In the genomic region with DNA sequence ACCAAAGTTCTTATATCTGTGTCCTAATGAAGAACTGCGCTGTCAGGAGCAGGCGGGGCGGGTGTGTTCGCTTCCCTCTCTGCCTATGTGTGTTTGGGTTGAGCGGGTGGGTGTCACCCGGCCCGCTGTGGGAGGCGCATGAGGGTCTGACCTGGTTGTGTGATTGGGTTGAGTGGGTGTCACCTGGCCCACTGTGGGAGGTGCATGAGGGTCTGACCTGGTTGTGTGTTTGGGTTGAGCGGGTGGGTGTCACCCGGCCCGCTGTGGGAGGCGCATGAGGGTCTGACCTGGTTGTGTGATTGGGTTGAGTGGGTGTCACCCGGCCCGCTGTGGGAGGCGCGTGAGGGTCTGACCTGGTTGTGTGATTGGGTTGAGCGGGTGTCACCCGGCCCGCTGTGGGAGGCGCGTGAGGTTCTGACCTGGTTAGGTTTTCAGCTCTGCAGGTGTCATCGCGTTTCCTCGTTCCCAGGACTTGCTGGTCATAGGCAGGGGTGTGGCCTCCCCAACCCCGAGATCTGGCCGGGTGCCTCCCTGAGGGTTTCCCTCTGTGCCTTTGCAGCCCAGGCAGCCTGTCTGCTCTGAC, we compare ENCODE assay signal across 14 cellular contexts.
A peak's percentile ranks its signal among the peaks of the same experiment; 100 is the strongest.
DNase-seq lines count a peak whose midpoint lies in the region; ATAC-seq and TF ChIP-seq lines count a peak whose summit lies in the region.
"Had no signal": no experiment of that assay in that cellular context is flagged by ENCODE, and none has a peak within 500 bp of the region (broad histone marks: within the 10 kb centered on the region; RNA-seq: fewer than 3 reads in every experiment).

No MANE protein-coding gene starts in this region.

- peak overlapping the region; percentile 7 for H3K27ac Mint-ChIP-seq in activated T-helper 17 cell treated with anti-CD3 and anti-CD28 coated beads, Interleukin-2, amount 50 U/mL, for 72 hours
- peak overlapping the region; percentile 55 to 95 (median 88) for H3K27ac Mint-ChIP-seq in naive thymus-derived CD8-positive, alpha-beta T cell

- H3K36me3 ChIP-seq in vagina = peaks cover 0 to 7% of the 10 kb centered on the region in 2 donors
- H3K36me3 ChIP-seq in Peyer's patch = peaks cover 0 to 13% (median 0%) of the 10 kb centered on the region in 3 donors
- no peaks in the 10 kb centered on the region for H3K36me3 ChIP-seq in GM23248 (ENCODE audit: low read depth)
- H3K36me3 ChIP-seq: neural progenitor cell had no signal

- TF ChIP-seq POLR2A in vagina (IDR thresholded peaks at IDR 0.05) (no peak), Peyer's patch (IDR thresholded peaks at IDR 0.05) (no peak)

- H3K4me3 Mint-ChIP-seq in activated T-helper 17 cell treated with anti-CD3 and anti-CD28 coated beads, Interleukin-2, amount 50 U/mL, for 72 hours = no peak overlapping the region
- H3K4me3 Mint-ChIP-seq in naive thymus-derived CD8-positive, alpha-beta T cell = peak overlapping the region; percentile 6 to 81 (median 60)
- H3K4me3 Mint-ChIP-seq: neural progenitor cell had no signal

- peaks cover 10% of the 10 kb centered on the region for H3K4me1 ChIP-seq in vagina
- H3K4me1 ChIP-seq in Peyer's patch = peaks cover 0 to 3% (median 0%) of the 10 kb centered on the region in 4 donors
- no peaks in the 10 kb centered on the region for H3K4me1 ChIP-seq in GM23248 (ENCODE audit: insufficient read depth)
- H3K4me1 ChIP-seq: neural progenitor cell had no signal

- DNase-seq in stimulated activated naive CD4-positive, alpha-beta T cell (lab: John Stamatoyannopoulos, UW) = peak; percentile 20 to 67 (median 31)
- DNase-seq in stimulated activated naive CD4-positive, alpha-beta T cell treated with Interleukin-2 at 50 U/mL for 16 hours (lab: John Stamatoyannopoulos, UW) = no peak
- peak; percentile 23 to 88 (median 70) for DNase-seq in naive thymus-derived CD8-positive, alpha-beta T cell
- DNase-seq in vagina (ENCODE audit: extremely low spot score in 2 of 2) = no peak
- DNase-seq in HuH-7.5 (ENCODE audit: low spot score) = no peak
- no peak for DNase-seq in Peyer's patch
- DNase-seq in GM23248 = no peak
- DNase-seq: AML-193; effector CD4-positive, alpha-beta T cell; glutamatergic neuron; NCI-H2107 had no signal

- peaks cover 37% of the 10 kb centered on the region for H3K36me3 Mint-ChIP-seq in activated T-helper 17 cell treated with anti-CD3 and anti-CD28 coated beads, Interleukin-2, amount 50 U/mL, for 72 hours (ENCODE audit: low read depth)
- peaks cover 0 to 38% (median 9%) of the 10 kb centered on the region in 3 donors for H3K36me3 Mint-ChIP-seq in naive thymus-derived CD8-positive, alpha-beta T cell

- in situ Hi-C loops in GM23248 (cut with MboI) = no loop called here

- H3K27me3 ChIP-seq in vagina (no peaks in the 10 kb centered on the region), Peyer's patch (no peaks in the 10 kb centered on the region), GM23248 (replicated peaks; ENCODE audit: insufficient read depth) (no peaks in the 10 kb centered on the region)
- H3K27me3 ChIP-seq: left lung, neural progenitor cell had no signal

- no peak overlapping the region for H2AFZ ChIP-seq in GM23248
- H2AFZ ChIP-seq: neural progenitor cell had no signal

- H3K79me2 ChIP-seq in GM23248 (ENCODE audit: insufficient read depth) = no peaks in the 10 kb centered on the region

- no peak for ATAC-seq in activated T-helper 17 cell treated with anti-CD3 and anti-CD28 coated beads, Interleukin-2, amount 50 U/mL, for 72 hours (replicated peaks)
- peak; percentile 77 to 78 for ATAC-seq in naive thymus-derived CD8-positive, alpha-beta T cell
- ATAC-seq: left lung had no signal

- H3K27ac ChIP-seq in vagina = peak overlapping the region; percentile 75
- no peak overlapping the region for H3K27ac ChIP-seq in Peyer's patch
- H3K27ac ChIP-seq in GM23248 = no peak overlapping the region
- H3K27ac ChIP-seq: left lung, neural progenitor cell had no signal

- no peak overlapping the region for H3K4me2 ChIP-seq in GM23248 (ENCODE audit: unreplicated experiment)
- H3K4me2 ChIP-seq: neural progenitor cell had no signal

- no peak overlapping the region for H3K9ac ChIP-seq in GM23248
- H3K9ac ChIP-seq: neural progenitor cell had no signal

- POLR2A ChIA-PET in naive thymus-derived CD8-positive, alpha-beta T cell (lab: Charles Lee) = interaction anchor here (0.6 to 5.0 kb wide), 10 partner anchors 8 to 142 kb away, joined by 3 to 40 read pairs (median 4); no protein-coding TSS in a partner anchor

- H3K4me1 Mint-ChIP-seq in activated T-helper 17 cell treated with anti-CD3 and anti-CD28 coated beads, Interleukin-2, amount 50 U/mL, for 72 hours = no peaks in the 10 kb centered on the region
- peaks cover 8 to 37% (median 30%) of the 10 kb centered on the region in 4 donors for H3K4me1 Mint-ChIP-seq in naive thymus-derived CD8-positive, alpha-beta T cell
- H3K4me1 Mint-ChIP-seq: neural progenitor cell had no signal

- WGBS in GM23248 (ENCODE audit: low coverage in 1 of 2, low lambda C conversion rate in 2 of 2, missing lambda C conversion rate in 2 of 2), 2 experiments = 77 to 86% methylated on average over 16 to 26 of the region's 26 CpGs

- H3K9me2 ChIP-seq in GM23248 (ENCODE audit: insufficient read depth) = no peaks in the 10 kb centered on the region

- no peaks in the 10 kb centered on the region for H3F3A ChIP-seq in GM23248 (ENCODE audit: insufficient read depth)

- H3K9me3 ChIP-seq in vagina (no peaks in the 10 kb centered on the region), Peyer's patch (no peaks in the 10 kb centered on the region), GM23248 (ENCODE audit: low read depth) (no peaks in the 10 kb centered on the region)
- H3K9me3 ChIP-seq: left lung had no signal

- TF ChIP-seq CTCF in vagina (IDR thresholded peaks at IDR 0.05) (no peak), Peyer's patch (IDR thresholded peaks at IDR 0.05) (no peak)

- H4K20me1 ChIP-seq in GM23248 (ENCODE audit: insufficient read depth) = no peaks in the 10 kb centered on the region

- intact Hi-C loops in vagina (cut with DNase I) = no loop called here

- H3K4me3 ChIP-seq in vagina = no peak overlapping the region
- H3K4me3 ChIP-seq in Peyer's patch = no peak overlapping the region
- no peak overlapping the region for H3K4me3 ChIP-seq in GM23248
- H3K4me3 ChIP-seq: left lung, neural progenitor cell had no signal

- no peaks in the 10 kb centered on the region for H3K27me3 Mint-ChIP-seq in activated T-helper 17 cell treated with anti-CD3 and anti-CD28 coated beads, Interleukin-2, amount 50 U/mL, for 72 hours
- H3K27me3 Mint-ChIP-seq in naive thymus-derived CD8-positive, alpha-beta T cell = no peaks in the 10 kb centered on the region

- no peaks in the 10 kb centered on the region for H3K9me3 Mint-ChIP-seq in activated T-helper 17 cell treated with anti-CD3 and anti-CD28 coated beads, Interleukin-2, amount 50 U/mL, for 72 hours
- H3K9me3 Mint-ChIP-seq in naive thymus-derived CD8-positive, alpha-beta T cell = no peaks in the 10 kb centered on the region
- H3K9me3 Mint-ChIP-seq: neural progenitor cell had no signal

Comparison
In these comparisons a context has a peak if more than half of its experiments do, and no peak if none do; other contexts are left out.
1. DNase-seq: peak in stimulated activated naive CD4-positive, alpha-beta T cell (6 of 6) and naive thymus-derived CD8-positive, alpha-beta T cell (10 of 10); none in stimulated activated naive CD4-positive, alpha-beta T cell treated with Interleukin-2 at 50 U/mL for 16 hours (single experiment), vagina (0 of 2), HuH-7.5 (single experiment), Peyer's patch (0 of 3) and GM23248 (single experiment).